ENCODE assay signal across 12 cellular contexts in the genomic region with DNA sequence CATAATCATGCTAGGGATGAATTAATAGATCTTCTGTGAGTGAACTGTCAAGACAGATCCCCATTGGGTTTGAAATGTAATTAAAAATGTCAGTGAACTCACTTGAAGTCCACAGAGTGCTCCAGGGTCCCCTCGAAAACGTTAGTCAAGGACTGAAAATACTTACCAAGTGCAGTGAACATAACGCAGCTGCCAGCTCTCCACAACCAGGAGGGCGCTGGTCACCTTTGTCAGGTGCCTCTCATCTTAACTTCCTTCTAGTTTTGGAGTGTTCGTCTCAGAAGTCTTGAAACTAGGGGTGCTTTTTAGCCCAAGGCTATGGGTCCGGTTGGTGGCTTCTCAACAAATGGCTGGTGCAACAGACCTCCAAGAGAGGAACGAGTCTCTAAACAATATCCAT.
DNase-seq lines count a peak whose midpoint lies in the region; ATAC-seq and TF ChIP-seq lines count a peak whose summit lies in the region.
"Had no signal": no experiment of that assay in that cellular context is flagged by ENCODE, and none has a peak within 500 bp of the region (broad histone marks: within the 10 kb centered on the region; RNA-seq: fewer than 3 reads in every experiment).

No MANE protein-coding gene starts in this region.

- H3K36me3 Mint-ChIP-seq in activated T-cell treated with anti-CD3 and anti-CD28 coated beads, Interleukin-2, amount 50 U/mL, for 24 hours (ENCODE audit: low read depth), result peaks cover 84% of the 10 kb centered on the region
- H3K36me3 Mint-ChIP-seq in CD8-positive, alpha-beta memory T cell, result peaks cover 6 to 49% (median 13%) of the 10 kb centered on the region in 3 donors
- peaks cover 31 to 63% of the 10 kb centered on the region in 2 donors for H3K36me3 Mint-ChIP-seq in stimulated activated naive B cell treated with anti-CD40 and anti-IgM and Interleukin-4, amounts not matched to agents 10 μg/mL and 1 μg/mL and 100 μg/mL, for 72 hours

- no peak for TF ChIP-seq POLR2A in esophagus muscularis mucosa (IDR thresholded peaks at IDR 0.05; ENCODE audit: low read depth)

- no peak for TF ChIP-seq CTCF in esophagus muscularis mucosa (IDR thresholded peaks at IDR 0.05)

- TF ChIP-seq EP300 in esophagus muscularis mucosa (IDR thresholded peaks at IDR 0.05), result no peak

- H3K4me1 Mint-ChIP-seq in activated T-cell treated with anti-CD3 and anti-CD28 coated beads, Interleukin-2, amount 50 U/mL, for 24 hours (ENCODE audit: low read depth), result peaks cover 88% of the 10 kb centered on the region
- H3K4me1 Mint-ChIP-seq in CD8-positive, alpha-beta memory T cell, result peaks cover 78 to 94% (median 89%) of the 10 kb centered on the region in 3 donors
- H3K4me1 Mint-ChIP-seq in stimulated activated naive B cell treated with anti-CD40 and anti-IgM and Interleukin-4, amounts not matched to agents 10 μg/mL and 1 μg/mL and 100 μg/mL, for 72 hours, result peaks cover 48 to 62% of the 10 kb centered on the region in 2 donors

- H3K4me3 ChIP-seq in CD8-positive, alpha-beta memory T cell (ENCODE audit: low read length), result no peak overlapping the region
- H3K4me3 ChIP-seq in esophagus muscularis mucosa, result no peak overlapping the region
- H3K4me3 ChIP-seq: A549 had no signal

- H3K27me3 ChIP-seq in CD8-positive, alpha-beta memory T cell (ENCODE audit: insufficient read depth, low read length, poor library complexity, severe bottlenecking), result no peaks in the 10 kb centered on the region
- H3K27me3 ChIP-seq in esophagus muscularis mucosa, result no peaks in the 10 kb centered on the region

- H3K4me3 Mint-ChIP-seq in activated T-cell treated with anti-CD3 and anti-CD28 coated beads, Interleukin-2, amount 50 U/mL, for 24 hours, result no peak overlapping the region
- H3K4me3 Mint-ChIP-seq in CD8-positive, alpha-beta memory T cell, result no peak overlapping the region
- H3K4me3 Mint-ChIP-seq in stimulated activated naive B cell treated with anti-CD40 and anti-IgM and Interleukin-4, amounts not matched to agents 10 μg/mL and 1 μg/mL and 100 μg/mL, for 72 hours, result no peak overlapping the region

- H3K27me3 Mint-ChIP-seq in activated T-cell treated with anti-CD3 and anti-CD28 coated beads, Interleukin-2, amount 50 U/mL, for 24 hours, result no peaks in the 10 kb centered on the region
- H3K27me3 Mint-ChIP-seq in CD8-positive, alpha-beta memory T cell, result no peaks in the 10 kb centered on the region
- no peaks in the 10 kb centered on the region for H3K27me3 Mint-ChIP-seq in stimulated activated naive B cell treated with anti-CD40 and anti-IgM and Interleukin-4, amounts not matched to agents 10 μg/mL and 1 μg/mL and 100 μg/mL, for 72 hours

- DNase-seq in activated T-cell treated with anti-CD3 and anti-CD28 coated beads, Interleukin-2, amount 50 U/mL, for 24 hours, result no peak
- no peak for DNase-seq in activated T-cell treated with anti-CD3 and anti-CD28 coated beads, Interleukin-2, amount 50 U/mL, for 48 hours
- DNase-seq in CD8-positive, alpha-beta memory T cell, result no peak
- DNase-seq in esophagus muscularis mucosa (ENCODE audit: extremely low spot score), result no peak
- no peak for DNase-seq in stimulated activated naive B cell treated with anti-CD40 and anti-IgM and Interleukin-4, amounts not matched to agents 10 μg/mL and 1 μg/mL and 100 μg/mL, for 72 hours
- DNase-seq in GM19240 (ENCODE audit: insufficient read length, low spot score), result no peak
- no peak for DNase-seq in NOMO-1 treated with DMSO at 0.1 percent for 48 hours (lab: John Stamatoyannopoulos, UW; ENCODE audit: unreplicated experiment)
- no peak for DNase-seq in COR-L47 (lab: John Stamatoyannopoulos, UW)
- DNase-seq: GF-D8, NCI-H187, NCI-H526 treated with DMSO at 0.1 percent for 48 hours had no signal

- H3K4me1 ChIP-seq in CD8-positive, alpha-beta memory T cell (ENCODE audit: insufficient read depth, low read length), result peaks cover 83% of the 10 kb centered on the region
- H3K4me1 ChIP-seq in esophagus muscularis mucosa, result peaks cover 38 to 60% (median 59%) of the 10 kb centered on the region in 4 donors
- H3K4me1 ChIP-seq: A549 had no signal

- H3K27ac Mint-ChIP-seq in activated T-cell treated with anti-CD3 and anti-CD28 coated beads, Interleukin-2, amount 50 U/mL, for 24 hours, result peak overlapping the region; percentile 74
- peak overlapping the region in 6 of 8 donors; percentile 17 to 93 (median 38) for H3K27ac Mint-ChIP-seq in CD8-positive, alpha-beta memory T cell
- peak overlapping the region; percentile 20 for H3K27ac Mint-ChIP-seq in stimulated activated naive B cell treated with anti-CD40 and anti-IgM and Interleukin-4, amounts not matched to agents 10 μg/mL and 1 μg/mL and 100 μg/mL, for 72 hours

- WGBS in esophagus muscularis mucosa, result 85% methylated on average over 7 of the region's 7 CpGs

- no peaks in the 10 kb centered on the region for H3K36me3 ChIP-seq in CD8-positive, alpha-beta memory T cell (ENCODE audit: insufficient read depth, low read length)
- H3K36me3 ChIP-seq in esophagus muscularis mucosa, result peaks cover 0 to 14% (median 6%) of the 10 kb centered on the region in 4 donors

- intact Hi-C loops in esophagus muscularis mucosa (cut with DNase I), result no loop called here

- no peak overlapping the region for H3K27ac ChIP-seq in CD8-positive, alpha-beta memory T cell (ENCODE audit: low read depth, low read length)
- H3K27ac ChIP-seq in esophagus muscularis mucosa (replicated peaks in 1 of 4), result peak overlapping the region; percentile 52 to 56 (median 52)
- H3K27ac ChIP-seq: A549 had no signal

- ATAC-seq in stimulated activated naive B cell treated with anti-CD40 and anti-IgM and Interleukin-4, amounts not matched to agents 10 μg/mL and 1 μg/mL and 100 μg/mL, for 72 hours (replicated peaks), result no peak
- ATAC-seq: A549 had no signal

- H3K9me3 Mint-ChIP-seq in activated T-cell treated with anti-CD3 and anti-CD28 coated beads, Interleukin-2, amount 50 U/mL, for 24 hours, result no peaks in the 10 kb centered on the region
- no peaks in the 10 kb centered on the region for H3K9me3 Mint-ChIP-seq in CD8-positive, alpha-beta memory T cell
- no peaks in the 10 kb centered on the region for H3K9me3 Mint-ChIP-seq in stimulated activated naive B cell treated with anti-CD40 and anti-IgM and Interleukin-4, amounts not matched to agents 10 μg/mL and 1 μg/mL and 100 μg/mL, for 72 hours

- H3K9me3 ChIP-seq in CD8-positive, alpha-beta memory T cell (ENCODE audit: low read length), result no peaks in the 10 kb centered on the region
- H3K9me3 ChIP-seq in esophagus muscularis mucosa, result no peaks in the 10 kb centered on the region
- H3K9me3 ChIP-seq: A549 had no signal

- CTCF ChIA-PET in CD8-positive, alpha-beta memory T cell (lab: Charles Lee), result interaction anchor here (1.1 kb wide), 1 partner anchor 16 kb away, joined by 3 read pairs; no protein-coding TSS in a partner anchor

- POLR2A ChIA-PET in CD8-positive, alpha-beta memory T cell (lab: Charles Lee), result no interaction called here

Comparison
In these comparisons a context has a peak if more than half of its experiments do, and no peak if none do; other contexts are left out.
1. H3K27ac Mint-ChIP-seq: peak in every context shown above with its lines; median percentile 74 in activated T-cell treated with anti-CD3 and anti-CD28 coated beads, Interleukin-2, amount 50 U/mL, for 24 hours; 38 in CD8-positive, alpha-beta memory T cell; 20 in stimulated activated naive B cell treated with anti-CD40 and anti-IgM and Interleukin-4, amounts not matched to agents 10 μg/mL and 1 μg/mL and 100 μg/mL, for 72 hours.